In genomic region chr14:49935526-49935925, GRCh38 we compare ENCODE assay signal across 25 cellular contexts.
"Had no signal": no experiment of that assay in that cellular context is flagged by ENCODE, and none has a peak within 500 bp of the region (broad histone marks: within the 10 kb centered on the region; RNA-seq: fewer than 3 reads in every experiment).

No MANE protein-coding gene starts in this region.

- H3K4me1 Mint-ChIP-seq: endodermal cell had no signal

- H3K4me3 ChIP-seq: gastrocnemius medialis, left ventricle myocardium inferior, lower lobe of right lung, skin epidermis, thoracic aorta, tibial nerve, vagina had no signal

- H3K9me3 ChIP-seq: gastrocnemius medialis, left ventricle myocardium inferior, lower lobe of right lung, thoracic aorta, vagina had no signal

- H3K9ac ChIP-seq: parathyroid adenoma had no signal

- H3K27me3 Mint-ChIP-seq: progenitor cell of endocrine pancreas; stimulated activated naive B cell treated with anti-CD40 and anti-IgM and Interleukin-4, amounts not matched to agents 10 μg/mL and 1 μg/mL and 100 μg/mL, for 72 hours; stimulated activated naive CD8-positive, alpha-beta T cell treated with anti-CD3 and anti-CD28 coated beads, Interleukin-15, Interleukin-2, amounts not matched to agents 100 ng/mL and 50 ng/mL, for 24 hours had no signal

- H3K27ac ChIP-seq: epithelial cell of prostate, gastrocnemius medialis, left ventricle myocardium inferior, lower lobe of right lung, parathyroid adenoma, skin epidermis, thoracic aorta, tibial nerve, vagina had no signal

- H3K4me3 Mint-ChIP-seq: endodermal cell; natural killer cell; stimulated activated naive B cell treated with anti-CD40 and anti-IgM and Interleukin-4, amounts not matched to agents 10 μg/mL and 1 μg/mL and 100 μg/mL, for 72 hours; stimulated activated naive CD8-positive, alpha-beta T cell treated with anti-CD3 and anti-CD28 coated beads, Interleukin-15, Interleukin-2, amounts not matched to agents 100 ng/mL and 50 ng/mL, for 24 hours had no signal

- FAIRE-seq: colon, islet of Langerhans had no signal

- DNase-seq: cerebellar nuclear complex; effector CD8-positive, alpha-beta T cell; endodermal cell; foreskin fibroblast; gastrocnemius medialis; head of caudate nucleus; left cardiac atrium; left ventricle myocardium inferior; lower lobe of right lung; natural killer cell; right cardiac atrium; stimulated activated CD4-positive, alpha-beta T cell treated with anti-CD3 and anti-CD28 coated beads, Interleukin-15, amount 100 ng/mL, for 24 hours; stimulated activated CD4-positive, alpha-beta T cell treated with anti-CD3 and anti-CD28 coated beads, Interleukin-2, amount 100 ng/mL, for 48 hours; stimulated activated naive B cell treated with anti-CD40 and anti-IgM and Interleukin-4, amounts not matched to agents 10 μg/mL and 1 μg/mL and 100 μg/mL, for 72 hours had no signal

- H3K36me3 ChIP-seq: gastrocnemius medialis, left ventricle myocardium inferior, lower lobe of right lung, thoracic aorta, tibial nerve, vagina had no signal

- H2AFZ ChIP-seq: parathyroid adenoma had no signal

- H3K79me2 ChIP-seq: parathyroid adenoma had no signal

- H3K27me3 ChIP-seq: gastrocnemius medialis, tibial nerve, vagina had no signal

- ATAC-seq: esophagus mucosa; gastrocnemius medialis; left cardiac atrium; lower lobe of right lung; natural killer cell; right cardiac atrium; stimulated activated naive B cell treated with anti-CD40 and anti-IgM and Interleukin-4, amounts not matched to agents 10 μg/mL and 1 μg/mL and 100 μg/mL, for 72 hours had no signal

- H3K27ac Mint-ChIP-seq: endodermal cell; stimulated activated naive CD8-positive, alpha-beta T cell treated with anti-CD3 and anti-CD28 coated beads, Interleukin-15, Interleukin-2, amounts not matched to agents 100 ng/mL and 50 ng/mL, for 24 hours had no signal

- H3K4me1 ChIP-seq: gastrocnemius medialis, parathyroid adenoma had no signal
